In genomic region chr15:90405208-90405607, GRCh38 we compare ENCODE assay signal across 18 cellular contexts. TPM values are rescaled to one million over a fixed set of nuclear protein-coding genes. Genes with fewer than 3 reads are reported as not detected.
DNase-seq lines count a peak whose midpoint lies in the region; ATAC-seq, FAIRE-seq and TF ChIP-seq lines count a peak whose summit lies in the region.
"Had no signal": no experiment of that assay in that cellular context is flagged by ENCODE, and none has a peak within 500 bp of the region (broad histone marks: within the 10 kb centered on the region; RNA-seq: fewer than 3 reads in every experiment).

No MANE protein-coding gene starts in this region.

- ATAC-seq in HepG2 (no peak), right lobe of liver (no peak), GM21717 (IDR thresholded peaks at IDR 0.05; ENCODE audit: unreplicated experiment) (no peak)
- ATAC-seq: activated naive CD8-positive, alpha-beta T cell treated with anti-CD3 and anti-CD28 coated beads, Interleukin-2, amount 50 U/mL, for 24 hours; heart right ventricle; left cardiac atrium; stimulated activated naive CD8-positive, alpha-beta T cell treated with anti-CD3 and anti-CD28 coated beads, Interleukin-15, Interleukin-2, amounts not matched to agents 100 U/mL and 50 U/mL, for 24 hours had no signal

- H3K4me3 ChIP-seq in HepG2 (replicated peaks in 1 of 3; ENCODE audit: insufficient read depth in 1 of 3, low read depth in 2 of 3, low read length in 3 of 3) = no peak overlapping the region
- H3K4me3 ChIP-seq in right lobe of liver = no peak overlapping the region
- no peak overlapping the region for H3K4me3 ChIP-seq in hepatocyte
- H3K4me3 ChIP-seq in sigmoid colon = no peak overlapping the region
- H3K4me3 ChIP-seq: heart right ventricle, SJSA1 had no signal

- H3K9me3 ChIP-seq in HepG2 (ENCODE audit: low read length) (no peaks in the 10 kb centered on the region), right lobe of liver (no peaks in the 10 kb centered on the region), hepatocyte (ENCODE audit: low read depth) (no peaks in the 10 kb centered on the region), sigmoid colon (no peaks in the 10 kb centered on the region)
- H3K9me3 ChIP-seq: heart right ventricle, SJSA1 had no signal

- in situ Hi-C loops in HepG2 (cut with HindIII; ENCODE audit: extremely low pct_ligation_motif_present, low pct_unique_long_range_greater_than_20kb) = no loop called here

- no peak for TF ChIP-seq EP300 in HepG2 (IDR thresholded peaks at IDR 0.05; ENCODE audit: low read depth in 2 of 2, low read length in 2 of 2)
- TF ChIP-seq EP300 in HepG2 (CRISPR knock-in tag; IDR thresholded peaks at IDR 0.05; ENCODE audit: borderline replicate concordance) = no peak
- no peak for TF ChIP-seq EP300 in sigmoid colon (IDR thresholded peaks at IDR 0.05)

- H3K27me3 ChIP-seq in HepG2 (ENCODE audit: control insufficient read depth in 1 of 2, insufficient read depth in 2 of 2, low read length in 2 of 2) (no peaks in the 10 kb centered on the region), right lobe of liver (no peaks in the 10 kb centered on the region), hepatocyte (no peaks in the 10 kb centered on the region), sigmoid colon (no peaks in the 10 kb centered on the region)
- H3K27me3 ChIP-seq: heart right ventricle, SJSA1 had no signal

- no peaks in the 10 kb centered on the region for H3K36me3 ChIP-seq in HepG2 (replicated peaks in 1 of 2; ENCODE audit: control insufficient read depth in 1 of 2, insufficient read depth in 2 of 2, low read length in 2 of 2)
- H3K36me3 ChIP-seq in right lobe of liver = no peaks in the 10 kb centered on the region
- no peaks in the 10 kb centered on the region for H3K36me3 ChIP-seq in hepatocyte (replicated peaks; ENCODE audit: insufficient read depth, low read depth)
- H3K36me3 ChIP-seq in sigmoid colon = no peaks in the 10 kb centered on the region

- H3K27ac ChIP-seq in HepG2 (ENCODE audit: extremely low read length, insufficient read depth, low read length) (no peak overlapping the region), right lobe of liver (no peak overlapping the region), hepatocyte (peak overlapping the region; percentile 19), sigmoid colon (peak overlapping the region; percentile 80 to 90 (median 86))
- H3K27ac ChIP-seq: SJSA1 had no signal

- no peak for TF ChIP-seq RAD21 in HepG2 (CRISPR knock-in tag; IDR thresholded peaks at IDR 0.05)

- no peaks in the 10 kb centered on the region for H3K9me2 ChIP-seq in hepatocyte (replicated peaks; ENCODE audit: insufficient read depth)

- H3K9ac ChIP-seq in HepG2 (ENCODE audit: insufficient read depth, low read depth, low read length) = no peak overlapping the region

- intact Hi-C loops in HepG2 (cut with micrococcal nuclease; ENCODE audit: unreplicated experiment) (no loop called here), right lobe of liver (cut with DNase I) (no loop called here), sigmoid colon (cut with DNase I) (no loop called here)

- BruUV-seq in HepG2 (replicated peaks; lab: Mats Ljungman, UMichigan) = no TSS peak

- peak; percentile 37 for FAIRE-seq in HepG2 (lab: Jason Lieb, UNC)
- FAIRE-seq: TTC549 had no signal

- H3K79me2 ChIP-seq in HepG2 (ENCODE audit: insufficient read depth, low read length) = peaks cover 52% of the 10 kb centered on the region
- H3K79me2 ChIP-seq in hepatocyte = peaks cover 95% of the 10 kb centered on the region

- H4K20me1 ChIP-seq in HepG2 (ENCODE audit: insufficient read depth, low read length) (no peaks in the 10 kb centered on the region), hepatocyte (ENCODE audit: insufficient read depth, poor library complexity, severe bottlenecking) (no peaks in the 10 kb centered on the region)

- CTCF ChIA-PET in HepG2 (lab: Yijun Ruan, JAX; ENCODE audit: low intra/inter-chr PET ratio, low total read pairs) = no interaction called here

- H3K4me2 ChIP-seq in HepG2 (ENCODE audit: low read depth, low read length) (no peak overlapping the region), hepatocyte (no peak overlapping the region)

- POLR2A ChIA-PET in HepG2 (lab: Yijun Ruan, JAX) = no interaction called here

- H2AFZ ChIP-seq in HepG2 (ENCODE audit: low read length) (no peak overlapping the region), hepatocyte (no peak overlapping the region)

- WGBS in HepG2 (ENCODE audit: low lambda C conversion rate) = 100% methylated on average over 2 of the region's 2 CpGs
- WGBS in right lobe of liver (ENCODE audit: insufficient coverage, low coverage, low lambda C conversion rate, missing lambda C conversion rate) = 44% methylated on average over 2 of the region's 2 CpGs
- 62% methylated on average over 2 of the region's 2 CpGs for WGBS in hepatocyte (ENCODE audit: low lambda C conversion rate, missing lambda C conversion rate)
- WGBS in sigmoid colon, 2 donors = 20 to 40% methylated on average over 2 of the region's 2 CpGs

- H3K4me1 ChIP-seq in HepG2 (ENCODE audit: insufficient read depth, low read length) = peaks cover 28% of the 10 kb centered on the region
- H3K4me1 ChIP-seq in right lobe of liver = peaks cover 0 to 17% (median 0%) of the 10 kb centered on the region in 4 donors
- H3K4me1 ChIP-seq in hepatocyte (ENCODE audit: insufficient read depth) = peaks cover 24% of the 10 kb centered on the region
- peaks cover 0 to 83% (median 72%) of the 10 kb centered on the region in 4 donors for H3K4me1 ChIP-seq in sigmoid colon

- DNase-seq in HepG2 (ENCODE audit: low spot score) = no peak
- no peak for DNase-seq in right lobe of liver
- DNase-seq in hepatocyte (ENCODE audit: low spot score) = no peak
- DNase-seq in sigmoid colon = no peak
- no peak for DNase-seq in NCI-H187 (lab: John Stamatoyannopoulos, UW)
- no peak for DNase-seq in stimulated activated CD8-positive, alpha-beta memory T cell treated with anti-CD3 and anti-CD28 coated beads, Interleukin-4, amount 100 ng/mL, for 48 hours
- no peak for DNase-seq in islet precursor cell
- DNase-seq: activated naive CD8-positive, alpha-beta T cell treated with anti-CD3 and anti-CD28 coated beads, Interleukin-2, amount 50 U/mL, for 24 hours; activated T-cell treated with anti-CD3 and anti-CD28 coated beads, Interleukin-2, amount 50 U/mL, for 48 hours; heart right ventricle; left cardiac atrium; NCI-H1105; NCI-H2227 treated with DMSO at 0.1 percent for 48 hours; small intestine; stimulated activated naive CD8-positive, alpha-beta T cell treated with anti-CD3 and anti-CD28 coated beads, Interleukin-15, Interleukin-2, amounts not matched to agents 100 U/mL and 50 U/mL, for 24 hours had no signal

- TF ChIP-seq POLR2A in HepG2 (IDR thresholded peaks at IDR 0.05; ENCODE audit: insufficient read depth in 1 of 2, low read depth in 2 of 2, low read length in 2 of 2) (no peak), right lobe of liver (IDR thresholded peaks at IDR 0.05) (no peak), sigmoid colon (IDR thresholded peaks at IDR 0.05) (no peak)

- no peak for TF ChIP-seq CTCF in HepG2 (CRISPR knock-in tag; IDR thresholded peaks at IDR 0.05)
- no peak for TF ChIP-seq CTCF in right lobe of liver (IDR thresholded peaks at IDR 0.05)
- TF ChIP-seq CTCF in hepatocyte (IDR thresholded peaks at IDR 0.05; ENCODE audit: poor library complexity) = no peak
- no peak for TF ChIP-seq CTCF in sigmoid colon (IDR thresholded peaks at IDR 0.05)

RNA-seq across cellular contexts. Expression of gene IQGAP1, which starts 17.2 kb away (rescaled TPM):
- total RNA-seq in HepG2 (2016; rRNA removed; fragmentation: Illumina TruSeq; extraction: Trizol) (25.9 and 37.9 TPM in 2 replicates), right lobe of liver (10 to 100 TPM; 12.2 to 43.7 (median 26.3) TPM), hepatocyte (102 and 125 TPM in 2 replicates), sigmoid colon (100 to 1,000 TPM; 135 to 283 (median 183) TPM)
- total RNA-seq in HepG2 (2016; cell fraction: cytosol; rRNA removed; fragmentation: Illumina TruSeq; extraction: Trizol; ENCODE audit: low read depth) = 7.0 and 10.3 TPM in 2 replicates
- total RNA-seq in HepG2 (2016; cell fraction: insoluble cytoplasmic fraction; rRNA removed; fragmentation: Illumina TruSeq; extraction: Trizol) = 24.2 and 39.8 TPM in 2 replicates
- total RNA-seq in HepG2 (2016; cell fraction: membrane; rRNA removed; fragmentation: Illumina TruSeq; extraction: Trizol) = 4.9 and 6.0 TPM in 2 replicates
- total RNA-seq in HepG2 (2016; cell fraction: nucleus; rRNA removed; fragmentation: Illumina TruSeq; extraction: Trizol) = 45.8 and 61.3 TPM in 2 replicates
- polyA plus RNA-seq in HepG2 (2011; rRNA removed) (22.5 and 29.5 TPM in 2 replicates), hepatocyte (60.4 and 65.8 TPM in 2 replicates), sigmoid colon (100 to 1,000 TPM in 1 of 3 donors, 10 to 100 TPM in 2; 96.7 to 120 (median 97.6) TPM)
- polyA plus RNA-seq in HepG2 (2011; cell fraction: cytosol; rRNA removed) = 6.9 and 8.8 TPM in 2 replicates
- polyA plus RNA-seq in HepG2 (2011; cell fraction: nucleus; rRNA removed) = 43.0 and 44.1 TPM in 2 replicates
- polyA plus RNA-seq in HepG2 (2012) = 19.9 and 21.7 TPM in 2 replicates
- 0.76 and 1.4 TPM in 2 replicates for polyA plus RNA-seq in HepG2 (2016; cell fraction: cytosol; fragmentation: Illumina TruSeq; extraction: Trizol; ENCODE audit: low read depth)
- polyA plus RNA-seq in HepG2 (2016; cell fraction: insoluble cytoplasmic fraction; fragmentation: Illumina TruSeq; extraction: Trizol; ENCODE audit: low read depth) = 26.8 and 29.0 TPM in 2 replicates
- polyA plus RNA-seq in HepG2 (2016; cell fraction: membrane; fragmentation: Illumina TruSeq; extraction: Trizol; ENCODE audit: low read depth) = 2.5 and 4.1 TPM in 2 replicates
- 58.6 and 63.1 TPM in 2 replicates for polyA plus RNA-seq in HepG2 (2016; cell fraction: nucleus; fragmentation: Illumina TruSeq; extraction: Trizol; ENCODE audit: insufficient read depth, low read depth)
- polyA minus RNA-seq in HepG2 (2011; rRNA and poly(A)+ RNA removed; ENCODE audit: low replicate concordance) = 43.9 and 274 TPM in 2 replicates
- 20.6 and 26.9 TPM in 2 replicates for polyA minus RNA-seq in HepG2 (2011; cell fraction: cytosol; rRNA and poly(A)+ RNA removed)
- 216 and 230 TPM in 2 replicates for polyA minus RNA-seq in HepG2 (2011; cell fraction: nucleus; rRNA and poly(A)+ RNA removed)

RNA-seq across cellular contexts. Expression of gene ZNF774, which starts 53.1 kb away (rescaled TPM):
- total RNA-seq in HepG2 (2016; rRNA removed; fragmentation: Illumina TruSeq; extraction: Trizol) (0.98 and 1.4 TPM in 2 replicates), right lobe of liver (1 to 10 TPM; 1.2 to 2.5 (median 1.7) TPM), hepatocyte (2.1 and 4.1 TPM in 2 replicates), sigmoid colon (1 to 10 TPM; 1.5 to 4.3 (median 2.5) TPM)
- total RNA-seq in HepG2 (2016; cell fraction: cytosol; rRNA removed; fragmentation: Illumina TruSeq; extraction: Trizol; ENCODE audit: low read depth) = 0.09 and 1.2 TPM in 2 replicates
- total RNA-seq in HepG2 (2016; cell fraction: insoluble cytoplasmic fraction; rRNA removed; fragmentation: Illumina TruSeq; extraction: Trizol) = 0.89 and 1.7 TPM in 2 replicates
- total RNA-seq in HepG2 (2016; cell fraction: membrane; rRNA removed; fragmentation: Illumina TruSeq; extraction: Trizol) = 0.69 and 1.3 TPM in 2 replicates
- total RNA-seq in HepG2 (2016; cell fraction: nucleus; rRNA removed; fragmentation: Illumina TruSeq; extraction: Trizol) = 0.78 and 1.6 TPM in 2 replicates
- polyA plus RNA-seq in HepG2 (2011; rRNA removed) (0.59 and 0.61 TPM in 2 replicates), hepatocyte (2.1 and 2.3 TPM in 2 replicates), sigmoid colon (1 to 10 TPM; 1.4 to 4.0 (median 1.8) TPM)
- polyA plus RNA-seq in HepG2 (2011; cell fraction: cytosol; rRNA removed) = 0.31 and 0.60 TPM in 2 replicates
- 0.40 and 0.78 TPM in 2 replicates for polyA plus RNA-seq in HepG2 (2011; cell fraction: nucleus; rRNA removed)
- 0.52 and 0.92 TPM in 2 replicates for polyA plus RNA-seq in HepG2 (2012)
- 1.0 and 1.1 TPM in 2 replicates for polyA plus RNA-seq in HepG2 (2016; cell fraction: cytosol; fragmentation: Illumina TruSeq; extraction: Trizol; ENCODE audit: low read depth)
- polyA plus RNA-seq in HepG2 (2016; cell fraction: insoluble cytoplasmic fraction; fragmentation: Illumina TruSeq; extraction: Trizol; ENCODE audit: low read depth) = 0.79 and 1.3 TPM in 2 replicates
- 0.52 and 0.56 TPM in 2 replicates for polyA plus RNA-seq in HepG2 (2016; cell fraction: membrane; fragmentation: Illumina TruSeq; extraction: Trizol; ENCODE audit: low read depth)
- 1.7 and 3.0 TPM in 2 replicates for polyA plus RNA-seq in HepG2 (2016; cell fraction: nucleus; fragmentation: Illumina TruSeq; extraction: Trizol; ENCODE audit: insufficient read depth, low read depth)
- polyA minus RNA-seq in HepG2 (2011; rRNA and poly(A)+ RNA removed; ENCODE audit: low replicate concordance) = 0.54 and 2.1 TPM in 2 replicates
- polyA minus RNA-seq in HepG2 (2011; cell fraction: cytosol; rRNA and poly(A)+ RNA removed) = 0.18 and 0.59 TPM in 2 replicates
- 1.9 and 5.0 TPM in 2 replicates for polyA minus RNA-seq in HepG2 (2011; cell fraction: nucleus; rRNA and poly(A)+ RNA removed)

Comparison
In these comparisons a context has a peak if more than half of its experiments do, and no peak if none do; other contexts are left out.
1. H3K27ac ChIP-seq: peak in hepatocyte (single experiment) and sigmoid colon (4 of 4); none in HepG2 (single experiment) and right lobe of liver (0 of 3).